In genomic region chr18:74803117-74803516, GRCh38 we compare ENCODE assay signal across 15 cellular contexts.
"Had no signal": no experiment of that assay in that cellular context is flagged by ENCODE, and none has a peak within 500 bp of the region (broad histone marks: within the 10 kb centered on the region; RNA-seq: fewer than 3 reads in every experiment).

No MANE protein-coding gene starts in this region.

- DNase-seq: activated CD4-positive, alpha-beta T cell treated with anti-CD3 and anti-CD28 coated beads for 1 hour; activated CD4-positive, alpha-beta T cell treated with anti-CD3 and anti-CD28 coated beads, Interleukin-2, amount 50 U/mL, for 4 hours; activated naive CD4-positive, alpha-beta T cell treated with Interleukin-2 at 50 U/mL for 16 hours; activated naive CD8-positive, alpha-beta T cell treated with anti-CD3 and anti-CD28 coated beads, Interleukin-2, amount 50 U/mL, for 24 hours; effector memory CD4-positive, alpha-beta T cell; foreskin melanocyte; head of caudate nucleus; mammary epithelial cell; naive thymus-derived CD4-positive, alpha-beta T cell; ovary; stimulated activated CD4-positive, alpha-beta T cell treated with anti-CD3 and anti-CD28 coated beads, Interleukin-1b, Interleukin-23, amount 100 ng/mL, for 48 hours had no signal

- H3K36me3 ChIP-seq: ascending aorta, breast epithelium, ovary had no signal

- H3K9me3 ChIP-seq: ascending aorta, breast epithelium, ovary had no signal

- H3K4me1 ChIP-seq: ascending aorta, breast epithelium had no signal

- H3K27ac ChIP-seq: ascending aorta, breast epithelium, epithelial cell of prostate, ovary had no signal

- H3K4me3 ChIP-seq: breast epithelium, ovary had no signal

- FAIRE-seq: urothelium cell line had no signal

- H3K27me3 ChIP-seq: ascending aorta, breast epithelium, ovary had no signal
